Comparison of ENCODE assay signal across 9 cellular contexts in genomic region chr13:55632402-55632801, GRCh38.
"Had no signal": no experiment of that assay in that cellular context is flagged by ENCODE, and none has a peak within 500 bp of the region (broad histone marks: within the 10 kb centered on the region; RNA-seq: fewer than 3 reads in every experiment).

No MANE protein-coding gene starts in this region.

- H3K27ac ChIP-seq: HL-60, KMS-11 had no signal

- H3K4me3 ChIP-seq: K562 had no signal

- H3K4me3 Mint-ChIP-seq: IgD-negative memory B cell had no signal

- H3K4me2 ChIP-seq: KMS-11 had no signal

- DNase-seq: IMR-90, KBM-7, KG1 had no signal

- H3K4me1 Mint-ChIP-seq: IgD-negative memory B cell had no signal

- FAIRE-seq: HepG2, HTR-8/SVneo, K562 had no signal

- ATAC-seq: HepG2, K562 had no signal

- H3K27me3 Mint-ChIP-seq: IgD-negative memory B cell had no signal

- H3K27ac Mint-ChIP-seq: IgD-negative memory B cell had no signal

- H3K36me3 Mint-ChIP-seq: IgD-negative memory B cell had no signal
